Comparison of ENCODE assay signal across 16 cellular contexts in genomic region chr7:106871793-106872571, GRCh38. TPM values are rescaled to one million over a fixed set of nuclear protein-coding genes. Genes with fewer than 3 reads are reported as not detected.
DNase-seq lines count a peak whose midpoint lies in the region; ATAC-seq, FAIRE-seq and TF ChIP-seq lines count a peak whose summit lies in the region.
"Had no signal": no experiment of that assay in that cellular context is flagged by ENCODE, and none has a peak within 500 bp of the region (broad histone marks: within the 10 kb centered on the region; RNA-seq: fewer than 3 reads in every experiment).

No MANE protein-coding gene starts in this region.

- H3K27me3 Mint-ChIP-seq in stimulated activated naive CD8-positive, alpha-beta T cell treated with anti-CD3 and anti-CD28 coated beads, Interleukin-15, Interleukin-2, amounts not matched to agents 100 ng/mL and 50 ng/mL, for 24 hours = no peaks in the 10 kb centered on the region
- H3K27me3 Mint-ChIP-seq in effector memory CD8-positive, alpha-beta T cell = no peaks in the 10 kb centered on the region
- H3K27me3 Mint-ChIP-seq: progenitor cell of endocrine pancreas had no signal

- peak overlapping the region; percentile 70 for H3K4me3 Mint-ChIP-seq in stimulated activated naive CD8-positive, alpha-beta T cell treated with anti-CD3 and anti-CD28 coated beads, Interleukin-15, Interleukin-2, amounts not matched to agents 100 ng/mL and 50 ng/mL, for 24 hours
- peak overlapping the region; percentile 63 to 75 for H3K4me3 Mint-ChIP-seq in effector memory CD8-positive, alpha-beta T cell

- peak overlapping the region; percentile 71 for H3K4me2 ChIP-seq in OCI-LY1 (ENCODE audit: low read length)

- peaks cover 29% of the 10 kb centered on the region for H3K79me2 ChIP-seq in OCI-LY1 (ENCODE audit: insufficient read depth, low read length)

- intact Hi-C loops in lower leg skin (cut with DNase I; ENCODE audit: low total_unique reads) = no loop called here

- peak overlapping the region; percentile 80 for H3K27ac ChIP-seq in OCI-LY1 (ENCODE audit: low read depth, low read length, poor library complexity, severe bottlenecking)
- H3K27ac ChIP-seq: suprapubic skin had no signal

- TF ChIP-seq CTCF in OCI-LY1 (IDR thresholded peaks at IDR 0.05; ENCODE audit: low read length) = no peak
- TF ChIP-seq CTCF in lower leg skin (IDR thresholded peaks at IDR 0.05) = no peak

- H3K9me3 ChIP-seq in OCI-LY1 (ENCODE audit: low read length) = no peaks in the 10 kb centered on the region; the same call in 1 of the 2 replicates
- H3K9me3 ChIP-seq: suprapubic skin had no signal

- H3K36me3 ChIP-seq in OCI-LY1 (ENCODE audit: insufficient read depth, low read length) = peaks cover 87% of the 10 kb centered on the region
- H3K36me3 ChIP-seq: suprapubic skin had no signal

- peaks cover 4% of the 10 kb centered on the region for H3K9me3 Mint-ChIP-seq in stimulated activated naive CD8-positive, alpha-beta T cell treated with anti-CD3 and anti-CD28 coated beads, Interleukin-15, Interleukin-2, amounts not matched to agents 100 ng/mL and 50 ng/mL, for 24 hours
- peaks cover 0 to 1% of the 10 kb centered on the region in 2 donors for H3K9me3 Mint-ChIP-seq in effector memory CD8-positive, alpha-beta T cell

- H4K20me1 ChIP-seq in OCI-LY1 (ENCODE audit: insufficient read depth, low read length) = no peaks in the 10 kb centered on the region

- H3K27me3 ChIP-seq in OCI-LY1 (ENCODE audit: insufficient read depth, low read length) = no peaks in the 10 kb centered on the region
- H3K27me3 ChIP-seq: suprapubic skin had no signal

- DNase-seq in stimulated activated naive CD8-positive, alpha-beta T cell treated with anti-CD3 and anti-CD28 coated beads, Interleukin-15, Interleukin-2, amounts not matched to agents 100 U/mL and 50 U/mL, for 24 hours = no peak
- DNase-seq in effector memory CD8-positive, alpha-beta T cell = no peak
- no peak for DNase-seq in anterior cingulate cortex (lab: John Stamatoyannopoulos, UW)
- DNase-seq in lower leg skin (ENCODE audit: low spot score in 2 of 2) = no peak
- no peak for DNase-seq in HTR-8/SVneo (ENCODE audit: insufficient read length, low spot score)
- DNase-seq: left cardiac atrium; NCI-H1417; NK-92 treated with Interleukin-12 subunit alpha and Interleukin-12 subunit beta, amount 100 ng/mL, for 24 hours; stimulated activated CD4-positive, alpha-beta T cell treated with anti-CD3 and anti-CD28 coated beads, Interleukin-2, amount 100 ng/mL, for 24 hours; T-helper 9 cell had no signal

- ATAC-seq in stimulated activated naive CD8-positive, alpha-beta T cell treated with anti-CD3 and anti-CD28 coated beads, Interleukin-15, Interleukin-2, amounts not matched to agents 100 U/mL and 50 U/mL, for 24 hours = no peak
- ATAC-seq in effector memory CD8-positive, alpha-beta T cell (replicated peaks) = peak; percentile 64
- no peak for ATAC-seq in GM18867 (IDR thresholded peaks at IDR 0.05; ENCODE audit: unreplicated experiment)

- H2AFZ ChIP-seq in OCI-LY1 (ENCODE audit: low read length) = no peak overlapping the region

- H3K27ac Mint-ChIP-seq in stimulated activated naive CD8-positive, alpha-beta T cell treated with anti-CD3 and anti-CD28 coated beads, Interleukin-15, Interleukin-2, amounts not matched to agents 100 ng/mL and 50 ng/mL, for 24 hours = peak overlapping the region; percentile 79
- H3K27ac Mint-ChIP-seq in effector memory CD8-positive, alpha-beta T cell = peak overlapping the region; percentile 75 to 88
- H3K27ac Mint-ChIP-seq: progenitor cell of endocrine pancreas had no signal

- H3K4me3 ChIP-seq in OCI-LY1 (ENCODE audit: low read depth, low read length, poor library complexity, severe bottlenecking) = peak overlapping the region; percentile 44
- no peak overlapping the region for H3K4me3 ChIP-seq in lower leg skin (ENCODE audit: low read depth, poor library complexity, severe bottlenecking)
- H3K4me3 ChIP-seq: suprapubic skin had no signal

- H3K9me2 ChIP-seq in OCI-LY1 (ENCODE audit: low read depth, low read length) = no peaks in the 10 kb centered on the region

- WGBS in lower leg skin, 2 donors = 79 to 83% methylated on average over 6 of the region's 6 CpGs

- H3K4me1 ChIP-seq in OCI-LY1 (ENCODE audit: insufficient read depth, low read length, severe bottlenecking) = peaks cover 58% of the 10 kb centered on the region
- H3K4me1 ChIP-seq: suprapubic skin had no signal

- peaks cover 71% of the 10 kb centered on the region for H3K4me1 Mint-ChIP-seq in stimulated activated naive CD8-positive, alpha-beta T cell treated with anti-CD3 and anti-CD28 coated beads, Interleukin-15, Interleukin-2, amounts not matched to agents 100 ng/mL and 50 ng/mL, for 24 hours (ENCODE audit: low read depth)
- H3K4me1 Mint-ChIP-seq in effector memory CD8-positive, alpha-beta T cell (ENCODE audit: low read depth in 2 of 2) = peaks cover 53 to 69% of the 10 kb centered on the region in 2 donors

- no peak for TF ChIP-seq POLR2A in lower leg skin (IDR thresholded peaks at IDR 0.05)

- H3F3A ChIP-seq in OCI-LY1 (ENCODE audit: insufficient read depth, low read length) = no peaks in the 10 kb centered on the region

- peaks cover 82% of the 10 kb centered on the region for H3K36me3 Mint-ChIP-seq in stimulated activated naive CD8-positive, alpha-beta T cell treated with anti-CD3 and anti-CD28 coated beads, Interleukin-15, Interleukin-2, amounts not matched to agents 100 ng/mL and 50 ng/mL, for 24 hours (ENCODE audit: low read depth)
- peaks cover 96% of the 10 kb centered on the region for H3K36me3 Mint-ChIP-seq in effector memory CD8-positive, alpha-beta T cell (ENCODE audit: insufficient read depth)

- H3K9ac ChIP-seq in OCI-LY1 (ENCODE audit: low read length) = peak overlapping the region; percentile 42

- no peak for FAIRE-seq in HTR-8/SVneo (lab: Jason Lieb, UNC)
- FAIRE-seq: colon had no signal

RNA-seq across cellular contexts. Expression of gene PIK3CG, which starts 6.9 kb away (rescaled TPM):
- total RNA-seq in lower leg skin = 1 to 10 TPM; 2.0 to 3.2 (median 2.4) TPM
- total RNA-seq: progenitor cell of endocrine pancreas had no signal
